11 cellular contexts compared by ENCODE assay signal in genomic region chr7:44097064-44097932, GRCh38. TPM values are rescaled to one million over a fixed set of nuclear protein-coding genes. Genes with fewer than 3 reads are reported as not detected.
DNase-seq lines count a peak whose midpoint lies in the region; ATAC-seq and TF ChIP-seq lines count a peak whose summit lies in the region.
"Had no signal": no experiment of that assay in that cellular context is flagged by ENCODE, and none has a peak within 500 bp of the region (broad histone marks: within the 10 kb centered on the region; RNA-seq: fewer than 3 reads in every experiment).

No MANE protein-coding gene starts in this region.

- no peaks in the 10 kb centered on the region for H3K9me2 ChIP-seq in Karpas-422 (replicated peaks; ENCODE audit: insufficient read depth, low read length)

- H3K9me3 Mint-ChIP-seq in chondrocyte (ENCODE audit: low read depth) = peaks cover 4% of the 10 kb centered on the region

- H4K20me1 ChIP-seq in Karpas-422 (ENCODE audit: insufficient read depth, low read depth, low read length) = no peaks in the 10 kb centered on the region

- H3K4me1 Mint-ChIP-seq in chondrocyte (ENCODE audit: low read depth) = peaks cover 60% of the 10 kb centered on the region

- H3K36me3 Mint-ChIP-seq in chondrocyte (ENCODE audit: low read depth) = no peaks in the 10 kb centered on the region

- TF ChIP-seq CTCF in coronary artery (IDR thresholded peaks at IDR 0.05) = no peak
- TF ChIP-seq CTCF in chondrocyte (IDR thresholded peaks at IDR 0.05) = no peak

- H3K27me3 Mint-ChIP-seq in chondrocyte (ENCODE audit: low read depth) = no peaks in the 10 kb centered on the region

- DNase-seq in Karpas-422 (peak; percentile 94), coronary artery (ENCODE audit: low spot score) (no peak), chondrocyte (ENCODE audit: low spot score) (no peak), SKM-1 (lab: John Stamatoyannopoulos, UW; ENCODE audit: unreplicated experiment) (no peak), SKM-1 treated with dmso at 0.1 percent for 144 hours (lab: John Stamatoyannopoulos, UW; ENCODE audit: unreplicated experiment) (no peak), AG20443 (ENCODE audit: low spot score) (no peak)
- DNase-seq: IMR-90, posterior cingulate gyrus had no signal

- H3K9ac ChIP-seq in Karpas-422 (ENCODE audit: low read length) = peak overlapping the region; percentile 65

- no peak overlapping the region for H2AFZ ChIP-seq in Karpas-422 (ENCODE audit: low read length)

- no peaks in the 10 kb centered on the region for H3K36me3 ChIP-seq in Karpas-422 (ENCODE audit: insufficient read depth, low read length)
- H3K36me3 ChIP-seq: cardiac muscle cell had no signal

- H3K4me1 ChIP-seq in Karpas-422 (ENCODE audit: low read length) = peaks cover 63% of the 10 kb centered on the region

- H3K4me3 Mint-ChIP-seq in chondrocyte (ENCODE audit: unreplicated experiment) = no peak overlapping the region

- no peaks in the 10 kb centered on the region for H3K9me3 ChIP-seq in Karpas-422 (ENCODE audit: low read length)

- H3K27ac Mint-ChIP-seq in chondrocyte (ENCODE audit: unreplicated experiment) = no peak overlapping the region

- ATAC-seq in GM18858 (IDR thresholded peaks at IDR 0.05; ENCODE audit: unreplicated experiment) (peak; percentile 60), GM21619 (IDR thresholded peaks at IDR 0.05; ENCODE audit: unreplicated experiment) (peak; percentile 70)

- peak overlapping the region; percentile 95 for H3K27ac ChIP-seq in Karpas-422 (ENCODE audit: low read length)
- H3K27ac ChIP-seq in coronary artery = peak overlapping the region; percentile 16 to 70
- H3K27ac ChIP-seq: cardiac muscle cell had no signal

- H3K27me3 ChIP-seq in Karpas-422 (ENCODE audit: low read length) = no peaks in the 10 kb centered on the region
- H3K27me3 ChIP-seq: cardiac muscle cell had no signal

- H3K79me2 ChIP-seq in Karpas-422 (ENCODE audit: low read length) = no peaks in the 10 kb centered on the region

- peak overlapping the region; percentile 50 for H3K4me2 ChIP-seq in Karpas-422 (ENCODE audit: low read depth, low read length, poor library complexity, severe bottlenecking)

- H3K4me3 ChIP-seq in Karpas-422 (ENCODE audit: low read length) (peak overlapping the region; percentile 32; the same call in 1 of the 2 replicates), coronary artery (no peak overlapping the region)
- H3K4me3 ChIP-seq: cardiac muscle cell had no signal

RNA-seq across cellular contexts. Expression of gene AEBP1, which starts 6.8 kb away (rescaled TPM):
- total RNA-seq in Karpas-422 (2014; rRNA removed; shearing (Covaris generic); ENCODE audit: low replicate concordance) = 5.9 TPM in 1 of 2 replicates, not detected in the other
- total RNA-seq in chondrocyte = 242 to 422 TPM (median 412 TPM) in 3 replicates

RNA-seq across cellular contexts. Expression of gene POLM, which starts 15.0 kb away (rescaled TPM):
- 34.5 and 47.1 TPM in 2 replicates for total RNA-seq in Karpas-422 (2014; rRNA removed; shearing (Covaris generic); ENCODE audit: low replicate concordance)
- 14.3 to 19.0 TPM (median 15.5 TPM) in 3 replicates for total RNA-seq in chondrocyte

RNA-seq across cellular contexts. Expression of gene POLD2, which starts 26.1 kb away (rescaled TPM):
- total RNA-seq in Karpas-422 (2014; rRNA removed; shearing (Covaris generic); ENCODE audit: low replicate concordance) = 165 and 217 TPM in 2 replicates
- 49.2 to 64.5 TPM (median 57.3 TPM) in 3 replicates for total RNA-seq in chondrocyte

RNA-seq across cellular contexts. Expression of gene PGAM2, which starts 31.9 kb away (rescaled TPM):
- 1.9 TPM in 1 of 2 replicates, not detected in the other for total RNA-seq in Karpas-422 (2014; rRNA removed; shearing (Covaris generic); ENCODE audit: low replicate concordance)
- total RNA-seq in chondrocyte = 0.25 to 0.41 TPM in 2 of 3 replicates, not detected in the other
- total RNA-seq: IMR-90 had no signal

RNA-seq across cellular contexts. Expression of gene MYL7, which starts 43.8 kb away (rescaled TPM):
- total RNA-seq in Karpas-422 (2014; rRNA removed; shearing (Covaris generic); ENCODE audit: low replicate concordance) = not detected in 2 replicates
- not detected in 3 replicates for total RNA-seq in chondrocyte
- total RNA-seq: IMR-90 had no signal

Comparison
In these comparisons a context has a peak if more than half of its experiments do, and no peak if none do; other contexts are left out.
1. RNA of gene AEBP1, which starts 6.8 kb away (total RNA-seq): 242 to 422 TPM in chondrocyte; 5.9 TPM in Karpas-422; every median in the first group is over 10 times any median in the second.